Comparison of ENCODE assay signal across 1 cellular context in the genomic region with DNA sequence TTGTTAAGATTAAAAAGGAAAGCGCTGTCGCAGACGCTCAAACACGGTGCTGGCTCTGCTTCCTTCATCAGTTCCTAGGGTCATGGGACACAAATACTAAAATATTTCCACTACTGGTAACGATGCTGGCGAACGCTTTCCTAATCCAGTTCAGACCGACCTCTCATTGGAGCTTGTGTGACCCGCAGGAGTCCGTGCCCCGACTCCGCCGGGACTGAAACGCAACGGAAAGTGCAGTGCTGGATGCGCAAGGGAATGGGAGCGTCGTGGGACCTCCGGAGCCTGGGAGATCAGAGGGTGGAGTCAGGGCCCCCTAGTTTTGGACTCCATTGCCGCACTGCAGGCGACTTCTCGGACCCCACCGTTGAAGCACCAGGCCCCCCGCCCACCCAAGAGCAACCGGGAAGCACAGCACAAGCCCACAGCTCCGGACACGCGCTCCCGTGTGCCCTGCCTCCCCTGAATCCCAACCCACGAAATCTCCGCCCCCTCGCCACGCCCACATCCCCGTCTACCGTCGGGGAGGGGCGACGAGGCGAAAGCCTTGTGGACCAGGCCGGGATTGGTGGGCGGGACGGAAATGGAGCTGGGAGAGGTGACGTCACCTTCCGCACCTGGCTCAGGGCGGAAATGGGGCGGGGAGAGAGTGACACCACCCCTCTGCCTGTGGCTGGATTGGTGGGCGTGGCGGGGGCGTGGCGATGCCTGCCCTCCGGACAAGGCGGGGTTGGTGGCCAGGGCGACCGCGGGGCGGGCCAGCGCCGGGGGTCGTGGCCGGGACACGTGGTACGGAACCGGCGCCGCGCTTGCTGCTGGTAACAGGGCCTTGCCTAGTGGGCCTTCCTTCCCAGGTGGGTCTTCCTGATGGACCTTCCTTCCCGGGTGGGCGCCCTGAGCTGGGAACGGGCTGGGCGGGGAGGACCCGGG.
TF ChIP-seq lines count a peak whose summit lies in the region.

A gene (plus strand): TSS at position 783 of the 927 bp plus-strand sequence. CDS start 3,611 bp downstream, outside the sequence.

TF ChIP-seq in K562, 482 proteins besides CTCF, POLR2A, EP300 and RAD21 (continued from another document and continues in another):
- TF ChIP-seq MAFK (IDR thresholded peaks at IDR 0.05; ENCODE audit: low read length) (no peak), ZNF24 (IDR thresholded peaks at IDR 0.05) (no peak), MCM7 (IDR thresholded peaks at IDR 0.05) (no peak), ZNF778 (CRISPR knock-in tag; IDR thresholded peaks at IDR 0.05) (no peak), TAF1 (IDR thresholded peaks at IDR 0.05; ENCODE audit: control insufficient read depth, extremely low read depth, insufficient read depth, low read length, severe bottlenecking) (peak; percentile 35), POLR2B (IDR thresholded peaks at IDR 0.05; ENCODE audit: low read depth, partially characterized antibody) (peak; percentile 34), ZC3H4 (CRISPR knock-in tag; IDR thresholded peaks at IDR 0.05; ENCODE audit: borderline replicate concordance) (no peak), RBM15 (IDR thresholded peaks at IDR 0.05; ENCODE audit: insufficient read depth, low read length) (no peak), MBD2 (IDR thresholded peaks at IDR 0.05; ENCODE audit: borderline replicate concordance, low read depth) (no peak), JUN (IDR thresholded peaks at IDR 0.05; ENCODE audit: borderline replicate concordance, low read depth, low read length) (peak; percentile 91), JUN (CRISPR knock-in tag; IDR thresholded peaks at IDR 0.05; ENCODE audit: borderline replicate concordance) (no peak; the same call in 1 of the 2 replicates), ZNF696 (CRISPR knock-in tag; conservative IDR thresholded peaks at IDR 0.05) (no peak), RCOR1 (IDR thresholded peaks at IDR 0.05; ENCODE audit: borderline replicate concordance in 1 of 2, low read depth in 2 of 2, low read length in 2 of 2) (no peak), ELF4 (CRISPR knock-in tag; IDR thresholded peaks at IDR 0.05) (no peak), ZNF140 (CRISPR knock-in tag; IDR thresholded peaks at IDR 0.05) (no peak), TSC22D4 (tag; IDR thresholded peaks at IDR 0.05) (no peak), SRSF7 (optimal IDR thresholded peaks at IDR 0.05; ENCODE audit: low read depth, low read length) (no peak), NR2F6 (CRISPR knock-in tag; IDR thresholded peaks at IDR 0.05) (no peak), RBM22 (IDR thresholded peaks at IDR 0.05; ENCODE audit: low read depth, low read length, poor library complexity, severe bottlenecking) (no peak), NCOA1 (IDR thresholded peaks at IDR 0.05; ENCODE audit: low read depth) (no peak), ZNF197 (CRISPR knock-in tag; IDR thresholded peaks at IDR 0.05; ENCODE audit: low read depth) (no peak), CBX3 (IDR thresholded peaks at IDR 0.05; ENCODE audit: borderline replicate concordance in 1 of 2, low read length in 2 of 2) (0 out of 3 replicates have a peak, but pooled peaks of 1 of the 2 experiments have one; percentile 18), ZBTB7A (IDR thresholded peaks at IDR 0.05; ENCODE audit: borderline replicate concordance, control insufficient read depth, low read depth, low read length) (no peak; the same call in 1 of the 2 replicates)
- TF ChIP-seq, protein P1, sequence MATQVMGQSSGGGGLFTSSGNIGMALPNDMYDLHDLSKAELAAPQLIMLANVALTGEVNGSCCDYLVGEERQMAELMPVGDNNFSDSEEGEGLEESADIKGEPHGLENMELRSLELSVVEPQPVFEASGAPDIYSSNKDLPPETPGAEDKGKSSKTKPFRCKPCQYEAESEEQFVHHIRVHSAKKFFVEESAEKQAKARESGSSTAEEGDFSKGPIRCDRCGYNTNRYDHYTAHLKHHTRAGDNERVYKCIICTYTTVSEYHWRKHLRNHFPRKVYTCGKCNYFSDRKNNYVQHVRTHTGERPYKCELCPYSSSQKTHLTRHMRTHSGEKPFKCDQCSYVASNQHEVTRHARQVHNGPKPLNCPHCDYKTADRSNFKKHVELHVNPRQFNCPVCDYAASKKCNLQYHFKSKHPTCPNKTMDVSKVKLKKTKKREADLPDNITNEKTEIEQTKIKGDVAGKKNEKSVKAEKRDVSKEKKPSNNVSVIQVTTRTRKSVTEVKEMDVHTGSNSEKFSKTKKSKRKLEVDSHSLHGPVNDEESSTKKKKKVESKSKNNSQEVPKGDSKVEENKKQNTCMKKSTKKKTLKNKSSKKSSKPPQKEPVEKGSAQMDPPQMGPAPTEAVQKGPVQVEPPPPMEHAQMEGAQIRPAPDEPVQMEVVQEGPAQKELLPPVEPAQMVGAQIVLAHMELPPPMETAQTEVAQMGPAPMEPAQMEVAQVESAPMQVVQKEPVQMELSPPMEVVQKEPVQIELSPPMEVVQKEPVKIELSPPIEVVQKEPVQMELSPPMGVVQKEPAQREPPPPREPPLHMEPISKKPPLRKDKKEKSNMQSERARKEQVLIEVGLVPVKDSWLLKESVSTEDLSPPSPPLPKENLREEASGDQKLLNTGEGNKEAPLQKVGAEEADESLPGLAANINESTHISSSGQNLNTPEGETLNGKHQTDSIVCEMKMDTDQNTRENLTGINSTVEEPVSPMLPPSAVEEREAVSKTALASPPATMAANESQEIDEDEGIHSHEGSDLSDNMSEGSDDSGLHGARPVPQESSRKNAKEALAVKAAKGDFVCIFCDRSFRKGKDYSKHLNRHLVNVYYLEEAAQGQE (CRISPR knock-in tag; IDR thresholded peaks at IDR 0.05; ENCODE audit: low read depth): no peak
- TF ChIP-seq, protein P2, sequence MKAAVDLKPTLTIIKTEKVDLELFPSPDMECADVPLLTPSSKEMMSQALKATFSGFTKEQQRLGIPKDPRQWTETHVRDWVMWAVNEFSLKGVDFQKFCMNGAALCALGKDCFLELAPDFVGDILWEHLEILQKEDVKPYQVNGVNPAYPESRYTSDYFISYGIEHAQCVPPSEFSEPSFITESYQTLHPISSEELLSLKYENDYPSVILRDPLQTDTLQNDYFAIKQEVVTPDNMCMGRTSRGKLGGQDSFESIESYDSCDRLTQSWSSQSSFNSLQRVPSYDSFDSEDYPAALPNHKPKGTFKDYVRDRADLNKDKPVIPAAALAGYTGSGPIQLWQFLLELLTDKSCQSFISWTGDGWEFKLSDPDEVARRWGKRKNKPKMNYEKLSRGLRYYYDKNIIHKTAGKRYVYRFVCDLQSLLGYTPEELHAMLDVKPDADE (conservative IDR thresholded peaks at IDR 0.05; ENCODE audit: control insufficient read depth, low read depth, low read length): no peak; the same call in 1 of the 2 replicates
- TF ChIP-seq, protein P3, sequence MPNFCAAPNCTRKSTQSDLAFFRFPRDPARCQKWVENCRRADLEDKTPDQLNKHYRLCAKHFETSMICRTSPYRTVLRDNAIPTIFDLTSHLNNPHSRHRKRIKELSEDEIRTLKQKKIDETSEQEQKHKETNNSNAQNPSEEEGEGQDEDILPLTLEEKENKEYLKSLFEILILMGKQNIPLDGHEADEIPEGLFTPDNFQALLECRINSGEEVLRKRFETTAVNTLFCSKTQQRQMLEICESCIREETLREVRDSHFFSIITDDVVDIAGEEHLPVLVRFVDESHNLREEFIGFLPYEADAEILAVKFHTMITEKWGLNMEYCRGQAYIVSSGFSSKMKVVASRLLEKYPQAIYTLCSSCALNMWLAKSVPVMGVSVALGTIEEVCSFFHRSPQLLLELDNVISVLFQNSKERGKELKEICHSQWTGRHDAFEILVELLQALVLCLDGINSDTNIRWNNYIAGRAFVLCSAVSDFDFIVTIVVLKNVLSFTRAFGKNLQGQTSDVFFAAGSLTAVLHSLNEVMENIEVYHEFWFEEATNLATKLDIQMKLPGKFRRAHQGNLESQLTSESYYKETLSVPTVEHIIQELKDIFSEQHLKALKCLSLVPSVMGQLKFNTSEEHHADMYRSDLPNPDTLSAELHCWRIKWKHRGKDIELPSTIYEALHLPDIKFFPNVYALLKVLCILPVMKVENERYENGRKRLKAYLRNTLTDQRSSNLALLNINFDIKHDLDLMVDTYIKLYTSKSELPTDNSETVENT (CRISPR knock-in tag; IDR thresholded peaks at IDR 0.05): no peak
- TF ChIP-seq, protein P4, sequence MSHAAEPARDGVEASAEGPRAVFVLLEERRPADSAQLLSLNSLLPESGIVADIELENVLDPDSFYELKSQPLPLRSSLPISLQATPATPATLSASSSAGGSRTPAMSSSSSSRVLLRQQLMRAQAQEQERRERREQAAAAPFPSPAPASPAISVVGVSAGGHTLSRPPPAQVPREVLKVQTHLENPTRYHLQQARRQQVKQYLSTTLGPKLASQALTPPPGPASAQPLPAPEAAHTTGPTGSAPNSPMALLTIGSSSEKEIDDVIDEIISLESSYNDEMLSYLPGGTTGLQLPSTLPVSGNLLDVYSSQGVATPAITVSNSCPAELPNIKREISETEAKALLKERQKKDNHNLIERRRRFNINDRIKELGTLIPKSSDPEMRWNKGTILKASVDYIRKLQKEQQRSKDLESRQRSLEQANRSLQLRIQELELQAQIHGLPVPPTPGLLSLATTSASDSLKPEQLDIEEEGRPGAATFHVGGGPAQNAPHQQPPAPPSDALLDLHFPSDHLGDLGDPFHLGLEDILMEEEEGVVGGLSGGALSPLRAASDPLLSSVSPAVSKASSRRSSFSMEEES (CRISPR knock-in tag; IDR thresholded peaks at IDR 0.05): no peak
- TF ChIP-seq, protein P5, sequence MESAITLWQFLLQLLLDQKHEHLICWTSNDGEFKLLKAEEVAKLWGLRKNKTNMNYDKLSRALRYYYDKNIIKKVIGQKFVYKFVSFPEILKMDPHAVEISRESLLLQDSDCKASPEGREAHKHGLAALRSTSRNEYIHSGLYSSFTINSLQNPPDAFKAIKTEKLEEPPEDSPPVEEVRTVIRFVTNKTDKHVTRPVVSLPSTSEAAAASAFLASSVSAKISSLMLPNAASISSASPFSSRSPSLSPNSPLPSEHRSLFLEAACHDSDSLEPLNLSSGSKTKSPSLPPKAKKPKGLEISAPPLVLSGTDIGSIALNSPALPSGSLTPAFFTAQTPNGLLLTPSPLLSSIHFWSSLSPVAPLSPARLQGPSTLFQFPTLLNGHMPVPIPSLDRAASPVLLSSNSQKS (CRISPR knock-in tag; IDR thresholded peaks at IDR 0.05): no peak
- TF ChIP-seq, protein P6, sequence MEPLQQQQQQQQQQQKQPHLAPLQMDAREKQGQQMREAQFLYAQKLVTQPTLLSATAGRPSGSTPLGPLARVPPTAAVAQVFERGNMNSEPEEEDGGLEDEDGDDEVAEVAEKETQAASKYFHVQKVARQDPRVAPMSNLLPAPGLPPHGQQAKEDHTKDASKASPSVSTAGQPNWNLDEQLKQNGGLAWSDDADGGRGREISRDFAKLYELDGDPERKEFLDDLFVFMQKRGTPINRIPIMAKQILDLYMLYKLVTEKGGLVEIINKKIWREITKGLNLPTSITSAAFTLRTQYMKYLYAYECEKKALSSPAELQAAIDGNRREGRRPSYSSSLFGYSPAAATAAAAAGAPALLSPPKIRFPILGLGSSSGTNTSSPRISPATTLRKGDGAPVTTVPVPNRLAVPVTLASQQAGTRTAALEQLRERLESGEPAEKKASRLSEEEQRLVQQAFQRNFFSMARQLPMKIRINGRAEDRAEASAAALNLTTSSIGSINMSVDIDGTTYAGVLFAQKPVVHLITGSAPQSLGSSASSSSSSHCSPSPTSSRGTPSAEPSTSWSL (CRISPR knock-in tag; IDR thresholded peaks at IDR 0.05; ENCODE audit: borderline replicate concordance): no peak
- TF ChIP-seq, protein P7, sequence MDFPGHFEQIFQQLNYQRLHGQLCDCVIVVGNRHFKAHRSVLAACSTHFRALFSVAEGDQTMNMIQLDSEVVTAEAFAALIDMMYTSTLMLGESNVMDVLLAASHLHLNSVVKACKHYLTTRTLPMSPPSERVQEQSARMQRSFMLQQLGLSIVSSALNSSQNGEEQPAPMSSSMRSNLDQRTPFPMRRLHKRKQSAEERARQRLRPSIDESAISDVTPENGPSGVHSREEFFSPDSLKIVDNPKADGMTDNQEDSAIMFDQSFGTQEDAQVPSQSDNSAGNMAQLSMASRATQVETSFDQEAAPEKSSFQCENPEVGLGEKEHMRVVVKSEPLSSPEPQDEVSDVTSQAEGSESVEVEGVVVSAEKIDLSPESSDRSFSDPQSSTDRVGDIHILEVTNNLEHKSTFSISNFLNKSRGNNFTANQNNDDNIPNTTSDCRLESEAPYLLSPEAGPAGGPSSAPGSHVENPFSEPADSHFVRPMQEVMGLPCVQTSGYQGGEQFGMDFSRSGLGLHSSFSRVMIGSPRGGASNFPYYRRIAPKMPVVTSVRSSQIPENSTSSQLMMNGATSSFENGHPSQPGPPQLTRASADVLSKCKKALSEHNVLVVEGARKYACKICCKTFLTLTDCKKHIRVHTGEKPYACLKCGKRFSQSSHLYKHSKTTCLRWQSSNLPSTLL (IDR thresholded peaks at IDR 0.05): no peak
- TF ChIP-seq, protein P8, sequence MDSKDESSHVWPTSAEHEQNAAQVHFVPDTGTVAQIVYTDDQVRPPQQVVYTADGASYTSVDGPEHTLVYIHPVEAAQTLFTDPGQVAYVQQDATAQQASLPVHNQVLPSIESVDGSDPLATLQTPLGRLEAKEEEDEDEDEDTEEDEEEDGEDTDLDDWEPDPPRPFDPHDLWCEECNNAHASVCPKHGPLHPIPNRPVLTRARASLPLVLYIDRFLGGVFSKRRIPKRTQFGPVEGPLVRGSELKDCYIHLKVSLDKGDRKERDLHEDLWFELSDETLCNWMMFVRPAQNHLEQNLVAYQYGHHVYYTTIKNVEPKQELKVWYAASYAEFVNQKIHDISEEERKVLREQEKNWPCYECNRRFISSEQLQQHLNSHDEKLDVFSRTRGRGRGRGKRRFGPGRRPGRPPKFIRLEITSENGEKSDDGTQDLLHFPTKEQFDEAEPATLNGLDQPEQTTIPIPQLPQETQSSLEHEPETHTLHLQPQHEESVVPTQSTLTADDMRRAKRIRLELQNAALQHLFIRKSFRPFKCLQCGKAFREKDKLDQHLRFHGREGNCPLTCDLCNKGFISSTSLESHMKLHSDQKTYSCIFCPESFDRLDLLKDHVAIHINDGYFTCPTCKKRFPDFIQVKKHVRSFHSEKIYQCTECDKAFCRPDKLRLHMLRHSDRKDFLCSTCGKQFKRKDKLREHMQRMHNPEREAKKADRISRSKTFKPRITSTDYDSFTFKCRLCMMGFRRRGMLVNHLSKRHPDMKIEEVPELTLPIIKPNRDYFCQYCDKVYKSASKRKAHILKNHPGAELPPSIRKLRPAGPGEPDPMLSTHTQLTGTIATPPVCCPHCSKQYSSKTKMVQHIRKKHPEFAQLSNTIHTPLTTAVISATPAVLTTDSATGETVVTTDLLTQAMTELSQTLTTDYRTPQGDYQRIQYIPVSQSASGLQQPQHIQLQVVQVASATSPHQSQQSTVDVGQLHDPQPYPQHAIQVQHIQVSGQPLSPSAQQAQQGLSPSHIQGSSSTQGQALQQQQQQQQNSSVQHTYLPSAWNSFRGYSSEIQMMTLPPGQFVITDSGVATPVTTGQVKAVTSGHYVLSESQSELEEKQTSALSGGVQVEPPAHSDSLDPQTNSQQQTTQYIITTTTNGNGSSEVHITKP (IDR thresholded peaks at IDR 0.05; ENCODE audit: partially characterized antibody): no peak
- TF ChIP-seq, protein P9, sequence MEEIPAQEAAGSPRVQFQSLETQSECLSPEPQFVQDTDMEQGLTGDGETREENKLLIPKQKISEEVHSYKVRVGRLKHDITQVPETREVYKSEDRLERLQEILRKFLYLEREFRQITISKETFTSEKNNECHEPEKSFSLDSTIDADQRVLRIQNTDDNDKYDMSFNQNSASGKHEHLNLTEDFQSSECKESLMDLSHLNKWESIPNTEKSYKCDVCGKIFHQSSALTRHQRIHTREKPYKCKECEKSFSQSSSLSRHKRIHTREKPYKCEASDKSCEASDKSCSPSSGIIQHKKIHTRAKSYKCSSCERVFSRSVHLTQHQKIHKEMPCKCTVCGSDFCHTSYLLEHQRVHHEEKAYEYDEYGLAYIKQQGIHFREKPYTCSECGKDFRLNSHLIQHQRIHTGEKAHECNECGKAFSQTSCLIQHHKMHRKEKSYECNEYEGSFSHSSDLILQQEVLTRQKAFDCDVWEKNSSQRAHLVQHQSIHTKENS (CRISPR knock-in tag; IDR thresholded peaks at IDR 0.05): no peak
